ENCODE assay signal across 28 cellular contexts in the genomic region with DNA sequence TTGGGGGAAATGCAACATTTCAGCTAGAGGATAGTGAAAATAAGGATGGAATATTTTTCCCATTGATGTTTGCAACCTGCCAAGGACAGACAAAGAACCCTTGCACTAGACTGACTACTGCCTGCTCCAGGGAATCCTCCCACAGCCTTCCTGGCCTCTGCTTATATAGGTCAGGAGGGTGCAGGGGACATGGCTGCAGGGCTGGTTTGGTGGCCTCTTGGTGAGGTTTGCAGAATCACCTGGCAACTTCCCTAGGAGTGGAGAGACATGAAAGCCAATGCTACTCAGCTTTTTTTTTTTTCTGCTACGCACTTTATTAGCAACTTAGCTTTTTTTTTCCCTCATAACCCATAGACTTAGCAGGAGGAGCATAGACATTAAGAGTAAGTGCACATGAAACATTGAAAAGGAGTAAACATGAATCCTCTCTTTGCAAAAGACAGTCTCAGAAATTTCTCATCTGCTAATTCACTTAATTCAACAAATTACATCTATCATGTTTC.
"Had no signal": no experiment of that assay in that cellular context is flagged by ENCODE, and none has a peak within 500 bp of the region (broad histone marks: within the 10 kb centered on the region; RNA-seq: fewer than 3 reads in every experiment).

No MANE protein-coding gene starts in this region.

- H3K9me3 Mint-ChIP-seq: naive thymus-derived CD8-positive, alpha-beta T cell; nephron; neural crest cell; stimulated activated naive CD8-positive, alpha-beta T cell treated with anti-CD3 and anti-CD28 coated beads, Interleukin-15, Interleukin-2, amounts not matched to agents 100 ng/mL and 50 ng/mL, for 24 hours had no signal

- H3K79me2 ChIP-seq: parathyroid adenoma had no signal

- H3K27ac Mint-ChIP-seq: naive thymus-derived CD8-positive, alpha-beta T cell; nephron; progenitor cell of endocrine pancreas; stimulated activated naive CD8-positive, alpha-beta T cell treated with anti-CD3 and anti-CD28 coated beads, Interleukin-15, Interleukin-2, amounts not matched to agents 100 ng/mL and 50 ng/mL, for 24 hours had no signal

- H3K36me3 Mint-ChIP-seq: naive thymus-derived CD8-positive, alpha-beta T cell had no signal

- H3K4me1 ChIP-seq: lower lobe of right lung, parathyroid adenoma had no signal

- H3K27ac ChIP-seq: left lung, lower lobe of right lung, neutrophil, parathyroid adenoma, skin epidermis, suprapubic skin, tibial nerve, upper lobe of left lung, vagina had no signal

- H3K9ac ChIP-seq: parathyroid adenoma had no signal

- DNase-seq: hippocampal formation; kidney; left colon; left lung; lower lobe of right lung; mammary epithelial cell; mesenchymal stem cell; naive thymus-derived CD8-positive, alpha-beta T cell; occipital lobe; retina; right cardiac atrium; stimulated activated CD4-positive, alpha-beta T cell treated with anti-CD3 and anti-CD28 coated beads, Interleukin-12 subunit alpha, Interleukin-12 subunit beta, amount 100 ng/mL, for 4 hours; stimulated activated CD4-positive, alpha-beta T cell treated with anti-CD3 and anti-CD28 coated beads, Interleukin-15, amount 100 ng/mL, for 24 hours; stimulated activated CD4-positive, alpha-beta T cell treated with anti-CD3 and anti-CD28 coated beads, Interleukin-2, amount 100 ng/mL, for 24 hours; stimulated activated CD4-positive, alpha-beta T cell treated with anti-CD3 and anti-CD28 coated beads, Interleukin-4, amount 100 ng/mL, for 1 hour; stimulated activated naive CD4-positive, alpha-beta T cell; upper lobe of left lung had no signal

- H3K36me3 ChIP-seq: left lung, lower lobe of right lung, neutrophil, suprapubic skin, tibial nerve, upper lobe of left lung, vagina had no signal

- ATAC-seq: left colon; left lung; lower lobe of right lung; naive thymus-derived CD8-positive, alpha-beta T cell; right cardiac atrium; sciatic nerve had no signal

- H2AFZ ChIP-seq: parathyroid adenoma had no signal

- H3K4me3 ChIP-seq: left lung, lower lobe of right lung, skin epidermis, suprapubic skin, tibial nerve, upper lobe of left lung, vagina had no signal

- H3K9me3 ChIP-seq: left lung, lower lobe of right lung, neutrophil, suprapubic skin, tibial nerve, upper lobe of left lung, vagina had no signal

- H3K4me3 Mint-ChIP-seq: naive thymus-derived CD8-positive, alpha-beta T cell; nephron; neural crest cell; stimulated activated naive CD8-positive, alpha-beta T cell treated with anti-CD3 and anti-CD28 coated beads, Interleukin-15, Interleukin-2, amounts not matched to agents 100 ng/mL and 50 ng/mL, for 24 hours had no signal

- H3K27me3 ChIP-seq: left lung, suprapubic skin, tibial nerve, upper lobe of left lung, vagina had no signal
